8 cellular contexts compared by ENCODE assay signal in the genomic region with DNA sequence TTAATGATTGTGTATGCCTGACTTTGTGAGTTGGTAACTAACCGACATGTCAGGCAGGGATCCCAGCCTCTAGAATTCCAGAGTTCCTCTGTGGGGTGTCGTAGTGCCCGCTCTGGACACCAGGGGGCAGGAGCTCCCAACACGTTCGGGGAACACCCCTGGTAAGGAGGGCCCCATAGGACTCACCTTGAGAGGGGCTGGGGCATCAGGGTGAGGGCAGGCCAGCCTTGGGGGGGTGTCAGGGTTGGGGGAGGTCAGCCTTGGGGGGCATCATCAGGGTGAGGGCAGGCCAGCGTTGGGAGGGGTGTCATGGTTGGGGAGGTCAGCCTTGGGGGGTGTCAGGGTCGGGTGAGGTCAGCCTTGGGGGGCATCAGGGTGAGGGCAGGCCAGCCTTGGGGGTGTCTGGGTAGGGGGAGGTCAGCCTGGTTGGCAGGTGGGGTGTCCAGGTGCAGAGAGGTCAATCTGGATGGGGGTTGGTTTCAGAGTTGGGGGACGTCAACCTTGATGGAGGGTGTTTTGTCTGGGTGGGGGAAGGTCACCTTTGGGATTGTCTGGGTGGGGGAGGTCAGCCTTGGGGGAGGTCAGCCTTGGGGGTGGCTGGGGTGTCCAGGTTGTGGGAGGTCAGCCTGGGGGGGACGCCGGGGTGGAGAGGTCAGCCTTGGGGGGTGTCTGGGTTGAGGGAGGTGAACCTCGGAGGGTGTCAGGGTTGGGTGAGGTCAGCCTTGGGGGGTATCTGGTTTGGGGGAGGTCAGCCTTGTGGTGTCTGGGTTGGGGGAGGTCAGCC. TPM values are rescaled to one million over a fixed set of nuclear protein-coding genes. Genes with fewer than 3 reads are reported as not detected.
DNase-seq lines count a peak whose midpoint lies in the region; ATAC-seq and TF ChIP-seq lines count a peak whose summit lies in the region.

No MANE protein-coding gene starts in this region.

- no peaks in the 10 kb centered on the region for H3K27me3 ChIP-seq in GM06990 (replicated peaks; ENCODE audit: control insufficient read depth, insufficient read depth, low read length)
- no peaks in the 10 kb centered on the region for H3K27me3 ChIP-seq in right lobe of liver

- intact Hi-C loops in right lobe of liver (cut with DNase I), result loop anchor here (5.0 to 10.0 kb wide), 2 partner anchors 58 to 86 kb away; no protein-coding TSS in a partner anchor

- DNase-seq in GM06990 (ENCODE audit: extremely low read depth, insufficient read length) (peak; percentile 48), MV-4-11 (lab: John Stamatoyannopoulos, UW) (peak; percentile 17), cerebellar cortex (ENCODE audit: low spot score) (peak; percentile 53), right lobe of liver (peak in 2 of 3 donors; percentile 67 to 76), GF-D8 (lab: John Stamatoyannopoulos, UW) (no peak)
- DNase-seq in activated CD4-positive, CD25-positive, alpha-beta regulatory T cell treated with anti-CD3 and anti-CD28 coated beads, Interleukin-2, amount 50 U/mL, for 72 hours, result peak; percentile 67
- peak; percentile 64 for DNase-seq in stimulated activated CD8-positive, alpha-beta memory T cell treated with anti-CD3 and anti-CD28 coated beads, Interleukin-15, amount 100 ng/mL, for 1 hour (ENCODE audit: low read depth)

- H3K36me3 ChIP-seq in GM06990 (ENCODE audit: control insufficient read depth, insufficient read depth, low read length) (peaks cover 3% of the 10 kb centered on the region), right lobe of liver (peaks cover 0 to 4% (median 0%) of the 10 kb centered on the region in 4 donors)

- no peak for TF ChIP-seq POLR2A in right lobe of liver (IDR thresholded peaks at IDR 0.05)

- H3K4me3 ChIP-seq in GM06990 (replicated peaks; ENCODE audit: low read depth, low read length), result no peak overlapping the region
- no peak overlapping the region for H3K4me3 ChIP-seq in right lobe of liver

- 35% methylated on average over 8 of the region's 11 CpGs for WGBS in right lobe of liver (ENCODE audit: insufficient coverage, low coverage, low lambda C conversion rate, missing lambda C conversion rate)

- no peaks in the 10 kb centered on the region for H3K9me3 ChIP-seq in right lobe of liver

- H3K27ac ChIP-seq in right lobe of liver, result no peak overlapping the region

- ATAC-seq in right lobe of liver (peak; percentile 90 to 97 (median 96)), HG03135 (IDR thresholded peaks at IDR 0.05; ENCODE audit: unreplicated experiment) (no peak)

- TF ChIP-seq CTCF in GM06990 (IDR thresholded peaks at IDR 0.05; ENCODE audit: insufficient read depth, low read length, poor library complexity, severe bottlenecking) (peak; percentile 91), right lobe of liver (IDR thresholded peaks at IDR 0.05) (peak; percentile 74 to 82 (median 79))

- H3K4me1 ChIP-seq in right lobe of liver, result no peaks in the 10 kb centered on the region

RNA-seq across cellular contexts. Expression of gene SUN1, which starts 45.6 kb away (rescaled TPM):
- total RNA-seq in right lobe of liver, result 10 to 100 TPM; 33.4 to 54.0 (median 48.7) TPM

RNA-seq across cellular contexts. Expression of gene PRKAR1B, which starts 59.6 kb away (rescaled TPM):
- total RNA-seq in right lobe of liver, result 10 to 100 TPM in 3 of 6 experiments, 1 to 10 TPM in 3; 4.7 to 20.8 (median 11.3) TPM
